In the genomic region with DNA sequence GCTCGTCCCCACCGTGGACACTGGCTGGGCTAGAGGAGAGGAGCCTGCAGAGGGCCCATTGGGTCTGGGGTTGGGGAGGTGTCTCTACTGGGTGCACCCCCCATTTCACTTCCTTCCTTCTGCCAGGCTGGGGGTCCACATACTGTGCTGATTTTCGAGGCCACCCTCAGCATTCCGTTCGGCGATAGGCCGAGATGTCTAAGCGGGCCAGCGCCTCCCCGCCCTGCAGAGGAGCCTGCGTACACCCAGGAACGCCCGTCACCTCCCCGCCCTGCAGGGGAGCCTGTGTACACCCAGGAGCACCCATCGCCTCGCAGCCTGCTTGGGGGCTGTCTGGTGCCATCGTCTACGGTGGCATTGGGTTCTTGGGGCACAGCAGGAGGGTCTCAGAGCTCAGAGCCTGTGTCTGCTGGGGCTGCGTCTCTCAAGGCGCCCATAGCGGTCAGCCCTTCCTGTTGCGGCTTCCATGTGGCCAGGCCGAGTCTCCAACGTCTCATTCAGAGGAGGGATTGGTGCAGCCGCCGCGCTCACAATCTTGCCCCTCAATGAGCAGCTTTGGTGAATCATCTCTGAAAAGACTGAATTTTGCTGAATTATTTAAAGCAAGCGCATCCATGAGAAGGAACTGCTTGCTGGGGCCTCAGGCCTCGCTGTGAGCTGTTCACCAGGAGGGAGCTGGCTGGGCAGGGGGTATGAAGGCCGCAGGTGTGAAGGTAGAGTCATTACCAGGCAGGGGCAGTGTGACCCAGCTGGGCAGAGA, we compare ENCODE assay signal across 29 cellular contexts. TPM values are rescaled to one million over a fixed set of nuclear protein-coding genes. Genes with fewer than 3 reads are reported as not detected.
A peak's percentile ranks its signal among the peaks of the same experiment; 100 is the strongest.
DNase-seq lines count a peak whose midpoint lies in the region; ATAC-seq, FAIRE-seq and TF ChIP-seq lines count a peak whose summit lies in the region.
"Had no signal": no experiment of that assay in that cellular context is flagged by ENCODE, and none has a peak within 500 bp of the region (broad histone marks: within the 10 kb centered on the region; RNA-seq: fewer than 3 reads in every experiment).

No MANE protein-coding gene starts in this region.

- POLR2A ChIA-PET in PC-3 (lab: Charles Lee; ENCODE audit: unreplicated experiment), result no interaction called here

- no peaks in the 10 kb centered on the region for H3K79me2 ChIP-seq in PC-3 (ENCODE audit: low read length)

- no peak overlapping the region for H3K4me2 ChIP-seq in PC-3 (ENCODE audit: low read length)
- H3K4me2 ChIP-seq: GM23338 had no signal

- H3K36me3 Mint-ChIP-seq in activated naive CD4-positive, alpha-beta T cell treated with anti-CD3 and anti-CD28 coated beads, Interleukin-2, amount 10 ng/mL, durations not matched to agents 7 days and 5 days, result no peaks in the 10 kb centered on the region
- H3K36me3 Mint-ChIP-seq: stimulated activated memory B cell treated with anti-CD40 and anti-IgM and Interleukin-4, amounts not matched to agents 10 μg/mL and 1 μg/mL and 100 μg/mL, for 72 hours had no signal

- intact Hi-C loops in left lung (cut with DNase I) (no loop called here), PC-3 (cut with micrococcal nuclease) (no loop called here)

- no peaks in the 10 kb centered on the region for H4K20me1 ChIP-seq in PC-3 (ENCODE audit: low read length)

- H3K4me1 Mint-ChIP-seq in activated naive CD4-positive, alpha-beta T cell treated with anti-CD3 and anti-CD28 coated beads, Interleukin-2, amount 10 ng/mL, durations not matched to agents 7 days and 5 days, result peaks cover 10% of the 10 kb centered on the region
- H3K4me1 Mint-ChIP-seq: central memory CD8-positive, alpha-beta T cell; endodermal cell; GM23338 had no signal

- DNase-seq in CMK (ENCODE audit: low read depth) (peak; percentile 89), KG1 (lab: John Stamatoyannopoulos, UW) (peak; percentile 48), UCSD-AML1 (lab: John Stamatoyannopoulos, UW; ENCODE audit: unreplicated experiment) (peak; percentile 64), left lung (peak in 1 of 2 donors; percentile 79), PC-3 (no peak), HTR-8/SVneo (ENCODE audit: insufficient read length, low spot score) (no peak)
- no peak for DNase-seq in activated naive CD4-positive, alpha-beta T cell treated with anti-CD3 and anti-CD28 coated beads, Interleukin-2, amount 10 ng/mL, durations not matched to agents 7 days and 5 days
- DNase-seq: activated CD4-positive, alpha-beta T cell treated with anti-CD3 and anti-CD28 coated beads, Interleukin-2, amount 50 U/mL, for 1 hour; activated CD4-positive, CD25-positive, alpha-beta regulatory T cell; activated naive CD4-positive, alpha-beta T cell; activated T-cell treated with anti-CD3 and anti-CD28 coated beads, Interleukin-2, amount 50 U/mL, for 72 hours; body of pancreas; C1 segment of cervical spinal cord; dermis blood vessel endothelial cell; endodermal cell; glutamatergic neuron; HFFc6; lower lobe of right lung; naive thymus-derived CD8-positive, alpha-beta T cell; NCI-H1417 treated with DMSO at 0.1 percent for 48 hours; NCI-H226; nucleus accumbens; T1000; trophoblast cell had no signal

- BruUV-seq in PC-3 (replicated peaks; lab: Mats Ljungman, UMichigan), result no TSS peak

- peaks cover 92% of the 10 kb centered on the region for H3K27me3 Mint-ChIP-seq in activated naive CD4-positive, alpha-beta T cell treated with anti-CD3 and anti-CD28 coated beads, Interleukin-2, amount 10 ng/mL, durations not matched to agents 7 days and 5 days

- no peaks in the 10 kb centered on the region for H3F3A ChIP-seq in PC-3 (ENCODE audit: low read length, unreplicated experiment)

- no peak overlapping the region for H3K27ac Mint-ChIP-seq in activated naive CD4-positive, alpha-beta T cell treated with anti-CD3 and anti-CD28 coated beads, Interleukin-2, amount 10 ng/mL, durations not matched to agents 7 days and 5 days
- H3K27ac Mint-ChIP-seq: activated T-cell treated with anti-CD3 and anti-CD28 coated beads, Interleukin-2, amount 50 U/mL, for 72 hours; endodermal cell; GM23338; HFFc6; stimulated activated memory B cell treated with anti-CD40 and anti-IgM and Interleukin-4, amounts not matched to agents 10 μg/mL and 1 μg/mL and 100 μg/mL, for 72 hours had no signal

- H3K36me3 ChIP-seq in left lung (no peaks in the 10 kb centered on the region), PC-3 (ENCODE audit: low read depth, low read length) (no peaks in the 10 kb centered on the region)
- H3K36me3 ChIP-seq: lower lobe of right lung had no signal

- H3K27me3 ChIP-seq in left lung (peaks cover 0 to 29% of the 10 kb centered on the region in 2 donors), PC-3 (ENCODE audit: low read length) (no peaks in the 10 kb centered on the region)
- H3K27me3 ChIP-seq: body of pancreas had no signal

- H3K9me2 ChIP-seq in PC-3 (replicated peaks; ENCODE audit: low read length), result no peaks in the 10 kb centered on the region

- no peak overlapping the region for H3K4me3 Mint-ChIP-seq in activated naive CD4-positive, alpha-beta T cell treated with anti-CD3 and anti-CD28 coated beads, Interleukin-2, amount 10 ng/mL, durations not matched to agents 7 days and 5 days
- H3K4me3 Mint-ChIP-seq: activated T-cell treated with anti-CD3 and anti-CD28 coated beads, Interleukin-2, amount 50 U/mL, for 72 hours; central memory CD8-positive, alpha-beta T cell; endodermal cell; GM23338; HFFc6; stimulated activated memory B cell treated with anti-CD40 and anti-IgM and Interleukin-4, amounts not matched to agents 10 μg/mL and 1 μg/mL and 100 μg/mL, for 72 hours had no signal

- H3K4me1 ChIP-seq in left lung (peaks cover 0 to 28% of the 10 kb centered on the region in 2 donors), PC-3 (ENCODE audit: insufficient read depth, low read length) (no peaks in the 10 kb centered on the region)
- H3K4me1 ChIP-seq: body of pancreas had no signal

- H3K4me3 ChIP-seq in left lung (no peak overlapping the region), PC-3 (ENCODE audit: low read length) (no peak overlapping the region)
- H3K4me3 ChIP-seq: body of pancreas, GM23338 had no signal

- ATAC-seq in left lung (peak; percentile 20), PC-3 (no peak)
- ATAC-seq: activated T-cell treated with anti-CD3 and anti-CD28 coated beads, Interleukin-2, amount 50 U/mL, for 72 hours; body of pancreas; GM23338; naive thymus-derived CD8-positive, alpha-beta T cell; stimulated activated memory B cell treated with anti-CD40 and anti-IgM and Interleukin-4, amounts not matched to agents 10 μg/mL and 1 μg/mL and 100 μg/mL, for 72 hours had no signal

- H3K9ac ChIP-seq in PC-3 (ENCODE audit: low read length), result no peak overlapping the region

- no peak overlapping the region for H2AFZ ChIP-seq in PC-3 (ENCODE audit: low read length)
- H2AFZ ChIP-seq: GM23338 had no signal

- H3K9me3 Mint-ChIP-seq in activated naive CD4-positive, alpha-beta T cell treated with anti-CD3 and anti-CD28 coated beads, Interleukin-2, amount 10 ng/mL, durations not matched to agents 7 days and 5 days, result no peaks in the 10 kb centered on the region
- H3K9me3 Mint-ChIP-seq: activated T-cell treated with anti-CD3 and anti-CD28 coated beads, Interleukin-2, amount 50 U/mL, for 72 hours; central memory CD8-positive, alpha-beta T cell; HFFc6; naive thymus-derived CD8-positive, alpha-beta T cell had no signal

- CTCF ChIA-PET in PC-3 (lab: Charles Lee), result no interaction called here
- CTCF ChIA-PET in activated naive CD4-positive, alpha-beta T cell treated with anti-CD3 and anti-CD28 coated beads, Interleukin-2, amount 10 ng/mL, durations not matched to agents 7 days and 5 days (lab: Charles Lee), result interaction anchor here (1.3 kb wide), 1 partner anchor 9 kb away, joined by 3 read pairs; no protein-coding TSS in a partner anchor

- H3K27ac ChIP-seq in left lung (no peak overlapping the region), PC-3 (ENCODE audit: low read length) (no peak overlapping the region)
- H3K27ac ChIP-seq: body of pancreas, lower lobe of right lung had no signal

- FAIRE-seq in HTR-8/SVneo (lab: Jason Lieb, UNC), result no peak
- FAIRE-seq: GM18507, keratinocyte had no signal

- TF ChIP-seq CTCF in left lung (IDR thresholded peaks at IDR 0.05) (no peak), PC-3 (conservative IDR thresholded peaks at IDR 0.05; ENCODE audit: low read depth, low read length) (no peak)

- no peaks in the 10 kb centered on the region for H3K9me3 ChIP-seq in left lung
- no peaks in the 10 kb centered on the region for H3K9me3 ChIP-seq in PC-3 (ENCODE audit: low read length)
- H3K9me3 ChIP-seq: body of pancreas, lower lobe of right lung had no signal

RNA-seq across cellular contexts. Expression of gene AGPAT3, which starts 30.7 kb away (rescaled TPM):
- total RNA-seq in left lung, result 100 to 1,000 TPM; 106 to 111 TPM
- 76.1 and 91.9 TPM in 2 replicates for total RNA-seq in PC-3 (2014; rRNA removed)

RNA-seq across cellular contexts. Expression of gene RRP1, which starts 44.9 kb away (rescaled TPM):
- total RNA-seq in left lung (10 to 100 TPM; 16.1 to 19.6 TPM), PC-3 (2014; rRNA removed) (76.4 and 96.6 TPM in 2 replicates)

RNA-seq across cellular contexts. Expression of gene CSTB, which starts 58.2 kb away (rescaled TPM):
- total RNA-seq in left lung, result 100 to 1,000 TPM; 123 to 133 TPM
- 99.2 and 151 TPM in 2 replicates for total RNA-seq in PC-3 (2014; rRNA removed)

Comparison
In these comparisons a context has a peak if more than half of its experiments do, and no peak if none do; other contexts are left out.
1. DNase-seq: peak in CMK (single experiment), KG1 (single experiment) and UCSD-AML1 (single experiment); none in PC-3 (single experiment), HTR-8/SVneo (single experiment) and activated naive CD4-positive, alpha-beta T cell treated with anti-CD3 and anti-CD28 coated beads, Interleukin-2, amount 10 ng/mL, durations not matched to agents 7 days and 5 days (single experiment).